ENCODE assay signal across 15 cellular contexts in the genomic region with DNA sequence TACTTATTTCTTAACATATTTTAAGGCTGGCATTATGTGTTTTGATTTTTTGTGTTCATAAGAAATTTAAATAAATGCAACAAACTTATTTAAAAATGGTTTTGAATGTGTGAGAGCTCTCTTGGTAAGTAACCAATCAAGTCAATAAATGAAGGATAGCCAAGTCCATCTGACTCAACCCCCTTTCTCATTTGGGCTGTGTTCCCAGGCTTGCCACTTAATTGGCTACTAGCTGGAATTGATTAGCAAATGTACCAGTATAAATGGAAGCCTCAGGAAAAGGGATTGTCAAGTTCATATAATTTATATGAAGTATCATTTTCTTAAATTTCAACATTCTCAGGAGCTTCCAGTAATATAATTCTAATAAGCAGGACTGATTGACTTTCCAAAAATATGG.
"Had no signal": no experiment of that assay in that cellular context is flagged by ENCODE, and none has a peak within 500 bp of the region (broad histone marks: within the 10 kb centered on the region; RNA-seq: fewer than 3 reads in every experiment).

No MANE protein-coding gene starts in this region.

- DNase-seq: activated CD4-positive, alpha-beta T cell treated with anti-CD3 and anti-CD28 coated beads, Interleukin-2, amount 10 ng/mL, durations not matched to agents 7 days and 5 days; activated CD4-positive, CD25-positive, alpha-beta regulatory T cell; activated gamma-delta T cell; activated T-cell treated with anti-CD3 and anti-CD28 coated beads, Interleukin-2, amount 50 U/mL, for 1 hour; dorsolateral prefrontal cortex; esophagus squamous epithelium; gastrocnemius medialis; kidney; left ventricle myocardium superior; pancreas; retina; stimulated activated CD4-positive, alpha-beta T cell treated with anti-CD3 and anti-CD28 coated beads, Interleukin-4, amount 100 ng/mL, for 4 hours; stimulated activated naive CD8-positive, alpha-beta T cell treated with anti-CD3 and anti-CD28 coated beads, Interleukin-15, amount 100 ng/mL, for 72 hours had no signal

- H3K4me3 Mint-ChIP-seq: activated CD4-positive, alpha-beta T cell treated with anti-CD3 and anti-CD28 coated beads, Interleukin-2, amount 10 ng/mL, durations not matched to agents 7 days and 5 days; activated naive CD8-positive, alpha-beta T cell; stimulated activated naive CD8-positive, alpha-beta T cell treated with anti-CD3 and anti-CD28 coated beads, Interleukin-15, amount 100 ng/mL, for 72 hours; T-helper 1 cell treated with Interleukin-12 subunit alpha and Interleukin-12 subunit beta and Interleukin-4 antibody, amounts not matched to agents 30 μg/mL and 1 μg/mL, for 36 hours had no signal

- H3K4me1 Mint-ChIP-seq: activated CD4-positive, alpha-beta T cell treated with anti-CD3 and anti-CD28 coated beads, Interleukin-2, amount 10 ng/mL, durations not matched to agents 7 days and 5 days; stimulated activated naive CD8-positive, alpha-beta T cell treated with anti-CD3 and anti-CD28 coated beads, Interleukin-15, amount 100 ng/mL, for 72 hours had no signal

- H3K27me3 ChIP-seq: esophagus squamous epithelium, gastrocnemius medialis had no signal

- H3K4me3 ChIP-seq: dorsolateral prefrontal cortex, esophagus squamous epithelium, gastrocnemius medialis, pancreas had no signal

- H3K27ac Mint-ChIP-seq: activated CD4-positive, alpha-beta T cell treated with anti-CD3 and anti-CD28 coated beads, Interleukin-2, amount 10 ng/mL, durations not matched to agents 7 days and 5 days; activated naive CD8-positive, alpha-beta T cell; stimulated activated naive CD8-positive, alpha-beta T cell treated with anti-CD3 and anti-CD28 coated beads, Interleukin-15, amount 100 ng/mL, for 72 hours; T-helper 1 cell treated with Interleukin-12 subunit alpha and Interleukin-12 subunit beta and Interleukin-4 antibody, amounts not matched to agents 30 μg/mL and 1 μg/mL, for 36 hours had no signal

- H3K27me3 Mint-ChIP-seq: activated CD4-positive, alpha-beta T cell treated with anti-CD3 and anti-CD28 coated beads, Interleukin-2, amount 10 ng/mL, durations not matched to agents 7 days and 5 days; stimulated activated naive CD8-positive, alpha-beta T cell treated with anti-CD3 and anti-CD28 coated beads, Interleukin-15, amount 100 ng/mL, for 72 hours had no signal

- H3K27ac ChIP-seq: dorsolateral prefrontal cortex, esophagus squamous epithelium, gastrocnemius medialis, pancreas had no signal

- H3K9me3 ChIP-seq: esophagus squamous epithelium, gastrocnemius medialis, pancreas had no signal

- H3K9me3 Mint-ChIP-seq: activated CD4-positive, alpha-beta T cell treated with anti-CD3 and anti-CD28 coated beads, Interleukin-2, amount 10 ng/mL, durations not matched to agents 7 days and 5 days; T-helper 1 cell treated with Interleukin-12 subunit alpha and Interleukin-12 subunit beta and Interleukin-4 antibody, amounts not matched to agents 30 μg/mL and 1 μg/mL, for 36 hours had no signal

- H3K4me1 ChIP-seq: esophagus squamous epithelium, gastrocnemius medialis, pancreas had no signal

- H3K36me3 ChIP-seq: esophagus squamous epithelium, gastrocnemius medialis, pancreas had no signal

- H3K36me3 Mint-ChIP-seq: activated naive CD8-positive, alpha-beta T cell had no signal
